ENCODE assay signal across 7 cellular contexts in genomic region chr5:52787600-52788504, GRCh38. TPM values are rescaled to one million over a fixed set of nuclear protein-coding genes. Genes with fewer than 3 reads are reported as not detected.
DNase-seq lines count a peak whose midpoint lies in the region; ATAC-seq and TF ChIP-seq lines count a peak whose summit lies in the region.

Gene ITGA1, plus strand, starts transcription at chr5:52787916. Its CDS starts 438 bp downstream, at chr5:52788354.
A gene with protein sequence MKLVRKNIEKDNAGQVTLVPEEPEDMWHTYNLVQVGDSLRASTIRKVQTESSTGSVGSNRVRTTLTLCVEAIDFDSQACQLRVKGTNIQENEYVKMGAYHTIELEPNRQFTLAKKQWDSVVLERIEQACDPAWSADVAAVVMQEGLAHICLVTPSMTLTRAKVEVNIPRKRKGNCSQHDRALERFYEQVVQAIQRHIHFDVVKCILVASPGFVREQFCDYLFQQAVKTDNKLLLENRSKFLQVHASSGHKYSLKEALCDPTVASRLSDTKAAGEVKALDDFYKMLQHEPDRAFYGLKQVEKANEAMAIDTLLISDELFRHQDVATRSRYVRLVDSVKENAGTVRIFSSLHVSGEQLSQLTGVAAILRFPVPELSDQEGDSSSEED (plus strand): TSS chr5:52787916. CDS start chr5:52800395, 12,479 bp downstream.

- no peak within 1 kb of the TSS for H3K27ac ChIP-seq in MM.1S (ENCODE audit: low read length)
- H3K27ac ChIP-seq in left lung, result peak within 1 kb of the TSS; percentile 86 to 93

- H3F3A ChIP-seq in MM.1S (ENCODE audit: insufficient read depth, low read length), result no peaks in the 10 kb centered on the region

- DNase-seq in HCEC 1CT (peak; percentile 87), MM.1S (peak; percentile 45), left lung (peak; percentile 76 to 91)
- DNase-seq in activated CD4-positive, alpha-beta T cell treated with anti-CD3 and anti-CD28 coated beads, Interleukin-2, amount 10 ng/mL, durations not matched to agents 24 days and 14 days, result peak; percentile 85
- DNase-seq in stimulated activated CD4-positive, alpha-beta T cell treated with anti-CD3 and anti-CD28 coated beads, Interleukin-4, amount 100 ng/mL, for 1 hour, result peak; percentile 63

- H3K4me3 ChIP-seq in MM.1S (ENCODE audit: low read length) (peak within 1 kb of the TSS; percentile 80), left lung (peak within 1 kb of the TSS; percentile 58 to 60)

- H3K4me2 ChIP-seq in MM.1S (ENCODE audit: low read depth, low read length), result peak within 1 kb of the TSS; percentile 98

- H3K9me3 ChIP-seq in MM.1S (replicated peaks; ENCODE audit: insufficient read depth, low read length), result no peaks in the 10 kb centered on the region
- H3K9me3 ChIP-seq in left lung, result no peaks in the 10 kb centered on the region

- peaks cover 8% of the 10 kb centered on the region for H3K9me3 Mint-ChIP-seq in activated CD4-positive, alpha-beta T cell treated with anti-CD3 and anti-CD28 coated beads, Interleukin-2, amount 10 ng/mL, durations not matched to agents 24 days and 14 days
- H3K9me3 Mint-ChIP-seq in dendritic cell treated with granulocyte-macrophage colony-stimulating factor and Interleukin-4, amounts not matched to agents 40 ng/mL and 50 ng/mL, for 4 days, result no peaks in the 10 kb centered on the region

- H3K4me3 Mint-ChIP-seq in activated CD4-positive, alpha-beta T cell treated with anti-CD3 and anti-CD28 coated beads, Interleukin-2, amount 10 ng/mL, durations not matched to agents 24 days and 14 days, result peak within 1 kb of the TSS; percentile 91
- H3K4me3 Mint-ChIP-seq in dendritic cell treated with granulocyte-macrophage colony-stimulating factor and Interleukin-4, amounts not matched to agents 40 ng/mL and 50 ng/mL, for 4 days, result peak within 1 kb of the TSS; percentile 86

- H3K36me3 ChIP-seq in MM.1S (replicated peaks; ENCODE audit: insufficient read depth, low read length) (no peaks in the 10 kb centered on the region), left lung (no peaks in the 10 kb centered on the region)

- peak; percentile 96 for ATAC-seq in left lung

- no peaks in the 10 kb centered on the region for H3K27me3 ChIP-seq in MM.1S (replicated peaks; ENCODE audit: insufficient read depth, low read length)
- H3K27me3 ChIP-seq in left lung, result peaks cover 0 to 7% of the 10 kb centered on the region in 2 donors

- no peaks in the 10 kb centered on the region for H3K9me2 ChIP-seq in MM.1S (replicated peaks; ENCODE audit: insufficient read depth, low read length)

- H3K4me1 ChIP-seq in MM.1S (ENCODE audit: low read length), result no peaks in the 10 kb centered on the region
- peaks cover 6 to 41% of the 10 kb centered on the region in 2 donors for H3K4me1 ChIP-seq in left lung

- H3K9ac ChIP-seq in MM.1S (ENCODE audit: low read length), result no peak within 1 kb of the TSS; the same call in 1 of the 2 replicates

- peak; percentile 30; the same call in 1 of the 2 replicates for TF ChIP-seq CTCF in GM12874 (IDR thresholded peaks at IDR 0.05; ENCODE audit: insufficient read depth, low read depth, low read length)
- TF ChIP-seq CTCF in MM.1S (IDR thresholded peaks at IDR 0.05; ENCODE audit: low read length), result 0 out of 2 replicates have a peak, but pooled peaks have one; percentile 13
- no peak for TF ChIP-seq CTCF in left lung (IDR thresholded peaks at IDR 0.05)

- H3K27me3 Mint-ChIP-seq in activated CD4-positive, alpha-beta T cell treated with anti-CD3 and anti-CD28 coated beads, Interleukin-2, amount 10 ng/mL, durations not matched to agents 24 days and 14 days, result peaks cover 30% of the 10 kb centered on the region
- peaks cover 21% of the 10 kb centered on the region for H3K27me3 Mint-ChIP-seq in dendritic cell treated with granulocyte-macrophage colony-stimulating factor and Interleukin-4, amounts not matched to agents 40 ng/mL and 50 ng/mL, for 4 days

- peak within 1 kb of the TSS; percentile 73 for H3K27ac Mint-ChIP-seq in activated CD4-positive, alpha-beta T cell treated with anti-CD3 and anti-CD28 coated beads, Interleukin-2, amount 10 ng/mL, durations not matched to agents 24 days and 14 days
- H3K27ac Mint-ChIP-seq in dendritic cell treated with granulocyte-macrophage colony-stimulating factor and Interleukin-4, amounts not matched to agents 40 ng/mL and 50 ng/mL, for 4 days, result peak within 1 kb of the TSS; percentile 70

- H3K79me2 ChIP-seq in MM.1S (ENCODE audit: low read length), result no peaks in the 10 kb centered on the region

- H3K36me3 Mint-ChIP-seq in activated CD4-positive, alpha-beta T cell treated with anti-CD3 and anti-CD28 coated beads, Interleukin-2, amount 10 ng/mL, durations not matched to agents 24 days and 14 days (ENCODE audit: low read depth), result peaks cover 11% of the 10 kb centered on the region
- H3K36me3 Mint-ChIP-seq in dendritic cell treated with granulocyte-macrophage colony-stimulating factor and Interleukin-4, amounts not matched to agents 40 ng/mL and 50 ng/mL, for 4 days (ENCODE audit: low read depth), result no peaks in the 10 kb centered on the region

- H2AFZ ChIP-seq in MM.1S (ENCODE audit: low read length), result peak within 1 kb of the TSS; percentile 94

- H4K20me1 ChIP-seq in MM.1S (ENCODE audit: insufficient read depth, low read length), result no peaks in the 10 kb centered on the region

- intact Hi-C loops in activated CD4-positive, alpha-beta T cell treated with anti-CD3 and anti-CD28 coated beads, Interleukin-2, amount 10 ng/mL, durations not matched to agents 24 days and 14 days (cut with micrococcal nuclease), result loop anchor here (1.0 to 5.0 kb wide), 5 partner anchors 11 to 319 kb away; partner anchors contain the start of gene MOCS2
- intact Hi-C loops in dendritic cell treated with granulocyte-macrophage colony-stimulating factor and Interleukin-4, amounts not matched to agents 40 ng/mL and 50 ng/mL, for 4 days (cut with micrococcal nuclease), result loop anchor here (10.0 kb wide), 1 partner anchor 127 kb away; no protein-coding TSS in a partner anchor
- intact Hi-C loops in left lung (cut with DNase I), result loop anchor here in 1 of 2 donors (10.0 kb wide), 1 partner anchor 93 kb away; no protein-coding TSS in a partner anchor

- H3K4me1 Mint-ChIP-seq in activated CD4-positive, alpha-beta T cell treated with anti-CD3 and anti-CD28 coated beads, Interleukin-2, amount 10 ng/mL, durations not matched to agents 24 days and 14 days, result peaks cover 30% of the 10 kb centered on the region
- peaks cover 40% of the 10 kb centered on the region for H3K4me1 Mint-ChIP-seq in dendritic cell treated with granulocyte-macrophage colony-stimulating factor and Interleukin-4, amounts not matched to agents 40 ng/mL and 50 ng/mL, for 4 days (ENCODE audit: low read depth)

RNA-seq across cellular contexts. Expression of gene ITGA1, which starts in this region (rescaled TPM):
- total RNA-seq in activated CD4-positive, alpha-beta T cell treated with anti-CD3 and anti-CD28 coated beads, Interleukin-2, amount 10 ng/mL, durations not matched to agents 24 days and 14 days, result 1.6 and 2.2 TPM in 2 replicates
- 100 to 1,000 TPM in 1 of 2 donors, 10 to 100 TPM in 1; 87.5 to 127 TPM for total RNA-seq in left lung

RNA-seq across cellular contexts. Expression of the second gene that starts in this region (rescaled TPM):
- total RNA-seq in activated CD4-positive, alpha-beta T cell treated with anti-CD3 and anti-CD28 coated beads, Interleukin-2, amount 10 ng/mL, durations not matched to agents 24 days and 14 days, result 20.0 and 21.2 TPM in 2 replicates
- 10 to 100 TPM; 40.9 to 47.6 TPM for total RNA-seq in left lung

Comparison
In these comparisons a context has a peak if more than half of its experiments do, and no peak if none do; other contexts are left out.
1. RNA of gene ITGA1 (total RNA-seq): 87.5 to 127 TPM in left lung; 1.6 to 2.2 TPM in activated CD4-positive, alpha-beta T cell treated with anti-CD3 and anti-CD28 coated beads, Interleukin-2, amount 10 ng/mL, durations not matched to agents 24 days and 14 days; every median in the first group is over 10 times any median in the second.
2. CTCF ChIP-seq: peak in GM12874 (single experiment) and MM.1S (single experiment); none in left lung (0 of 2).
3. Peak in every context shown above with its lines, with median percentiles within 50 percentile points of each other: DNase-seq.